ENCODE assay signal across 8 cellular contexts in genomic region chr20:5100684-5101347, GRCh38. TPM values are rescaled to one million over a fixed set of nuclear protein-coding genes. Genes with fewer than 3 reads are reported as not detected.
DNase-seq lines count a peak whose midpoint lies in the region; ATAC-seq lines count a peak whose summit lies in the region.

No MANE protein-coding gene starts in this region.

- ATAC-seq in left lobe of liver (peak; percentile 96), HG02884 (IDR thresholded peaks at IDR 0.05; ENCODE audit: unreplicated experiment) (no peak)

- DNase-seq in CD1c-positive myeloid dendritic cell (ENCODE audit: extremely low spot score) (peak; percentile 84), H4 (ENCODE audit: low spot score) (peak; percentile 45), NCI-H2196 (lab: John Stamatoyannopoulos, UW; ENCODE audit: unreplicated experiment) (peak; percentile 74), cerebellar cortex (ENCODE audit: low spot score) (peak; percentile 82), left lobe of liver (ENCODE audit: low spot score) (peak; percentile 75)
- peak; percentile 64 for DNase-seq in activated CD4-positive, alpha-beta T cell treated with anti-CD3 and anti-CD28 coated beads for 1 hour
- peak; percentile 60 to 74 for DNase-seq in stimulated activated CD4-positive, alpha-beta T cell treated with anti-CD3 and anti-CD28 coated beads, Interleukin-4, amount 100 ng/mL, for 4 hours

RNA-seq across cellular contexts. Expression of gene TMEM230, which starts 12.1 kb away (rescaled TPM):
- 149 and 196 TPM in 2 replicates for total RNA-seq in H4 (2014; rRNA removed; shearing (Covaris generic))
- 70.8 TPM for total RNA-seq in left lobe of liver

RNA-seq across cellular contexts. Expression of gene PCNA, which starts 18.9 kb away (rescaled TPM):
- 510 and 571 TPM in 2 replicates for total RNA-seq in H4 (2014; rRNA removed; shearing (Covaris generic))
- total RNA-seq in left lobe of liver: 18.5 TPM

RNA-seq across cellular contexts. Expression of gene CDS2, which starts 26.0 kb away (rescaled TPM):
- 22.2 and 22.6 TPM in 2 replicates for total RNA-seq in H4 (2014; rRNA removed; shearing (Covaris generic))
- 29.9 TPM for total RNA-seq in left lobe of liver

Comparison
In these comparisons a context has a peak if more than half of its experiments do, and no peak if none do; other contexts are left out.
1. RNA of gene PCNA, which starts 18.9 kb away (total RNA-seq): 510 to 571 TPM in H4; 18.5 TPM in left lobe of liver (single experiment); every median in the first group is over 10 times any median in the second.
2. Peak in every context shown above with its lines, with median percentiles within 50 percentile points of each other: DNase-seq.